8 cellular contexts compared by ENCODE assay signal in genomic region chr20:6122111-6122872, GRCh38. TPM values are rescaled to one million over a fixed set of nuclear protein-coding genes. Genes with fewer than 3 reads are reported as not detected.
DNase-seq lines count a peak whose midpoint lies in the region; ATAC-seq and TF ChIP-seq lines count a peak whose summit lies in the region.

No MANE protein-coding gene starts in this region.

- DNase-seq in NCI-H2171 treated with DMSO at 0.1 percent for 48 hours (lab: John Stamatoyannopoulos, UW), result peak; percentile 15
- no peak for DNase-seq in NCI-H2171 (lab: John Stamatoyannopoulos, UW)
- DNase-seq in LHCN-M2 (ENCODE audit: low read depth), result peak; percentile 28
- peak; percentile 56 for DNase-seq in left kidney (ENCODE audit: low read depth, low spot score)
- no peak for DNase-seq in tibial artery
- no peak for DNase-seq in dedifferentiated amniotic fluid mesenchymal stem cell (ENCODE audit: extremely low spot score)

- H3K4me1 ChIP-seq in tibial artery, result peaks cover 0 to 17% (median 13%) of the 10 kb centered on the region in 4 donors

- H3K9me3 ChIP-seq in tibial artery, result no peaks in the 10 kb centered on the region

- H3K36me3 Mint-ChIP-seq in brain, result no peaks in the 10 kb centered on the region

- intact Hi-C loops in tibial artery (cut with DNase I; ENCODE audit: low total_unique reads), result no loop called here

- TF ChIP-seq CTCF in brain (conservative IDR thresholded peaks at IDR 0.05) (no peak), tibial artery (IDR thresholded peaks at IDR 0.05) (no peak)

- peaks cover 61% of the 10 kb centered on the region for H3K27me3 Mint-ChIP-seq in brain

- ATAC-seq in HG03457 (IDR thresholded peaks at IDR 0.05; ENCODE audit: unreplicated experiment), result no peak

- no peak overlapping the region for H3K27ac ChIP-seq in tibial artery

- H3K4me3 ChIP-seq in tibial artery, result peak overlapping the region; percentile 40 to 49

- H3K36me3 ChIP-seq in tibial artery, result no peaks in the 10 kb centered on the region

- peak overlapping the region; percentile 36 to 80 (median 73) for H3K4me3 Mint-ChIP-seq in brain

- no peaks in the 10 kb centered on the region for H3K9me3 Mint-ChIP-seq in brain

- peak overlapping the region in 1 of 5 experiments; percentile 28 for H3K27ac Mint-ChIP-seq in brain

- H3K4me1 Mint-ChIP-seq in brain, result peaks cover 6% of the 10 kb centered on the region

- H3K27me3 ChIP-seq in tibial artery, result peaks cover 0 to 30% of the 10 kb centered on the region in 2 donors

RNA-seq across cellular contexts. Expression of gene FERMT1, which starts 0.5 kb away (rescaled TPM):
- total RNA-seq in LHCN-M2 (2014; rRNA removed), result 6.1 and 8.3 TPM in 2 replicates
- 1.7 TPM for polyA plus RNA-seq in LHCN-M2 (2012)
- polyA plus RNA-seq in brain (ENCODE audit: insufficient read depth, low read depth, low replicate concordance), result 0.85 TPM

Comparison
In these comparisons a context has a peak if more than half of its experiments do, and no peak if none do; other contexts are left out.
1. DNase-seq: peak in NCI-H2171 treated with DMSO at 0.1 percent for 48 hours (single experiment), LHCN-M2 (single experiment) and left kidney (single experiment); none in NCI-H2171 (single experiment), tibial artery (0 of 2) and dedifferentiated amniotic fluid mesenchymal stem cell (single experiment).